Comparison of ENCODE assay signal across 13 cellular contexts in genomic region chr7:22364023-22364422, GRCh38.
"Had no signal": no experiment of that assay in that cellular context is flagged by ENCODE, and none has a peak within 500 bp of the region (broad histone marks: within the 10 kb centered on the region; RNA-seq: fewer than 3 reads in every experiment).

No MANE protein-coding gene starts in this region.

- H3K4me1 ChIP-seq: foreskin keratinocyte had no signal

- H3K27ac ChIP-seq: foreskin keratinocyte had no signal

- ATAC-seq: activated CD4-positive, CD25-positive, alpha-beta regulatory T cell treated with anti-CD3 and anti-CD28 coated beads, Interleukin-2, amount 50 U/mL, for 24 hours; activated naive CD8-positive, alpha-beta T cell treated with anti-CD3 and anti-CD28 coated beads, Interleukin-2, amount 50 U/mL, for 24 hours; activated T-helper 17 cell treated with anti-CD3 and anti-CD28 coated beads, Interleukin-2, amount 50 U/mL, for 72 hours; effector memory CD8-positive, alpha-beta T cell; foreskin keratinocyte; natural killer cell treated with Interleukin-12 subunit alpha and Interleukin-12 subunit beta and Interleukin-15 and Interleukin-18, amount 100 ng/mL, for 72 hours; stimulated activated memory B cell treated with anti-CD40 and anti-IgM and Interleukin-4, amounts not matched to agents 10 μg/mL and 1 μg/mL and 100 μg/mL, for 72 hours had no signal

- DNase-seq: activated naive CD4-positive, alpha-beta T cell treated with Interleukin-2 at 50 U/mL for 16 hours; activated naive CD8-positive, alpha-beta T cell treated with anti-CD3 and anti-CD28 coated beads, Interleukin-2, amount 50 U/mL, for 24 hours; aorta; effector memory CD8-positive, alpha-beta T cell; foreskin keratinocyte; head of caudate nucleus; mesendoderm; retina; stimulated activated CD4-positive, alpha-beta T cell treated with anti-CD3 and anti-CD28 coated beads, Interleukin-2, amount 100 ng/mL, for 48 hours had no signal

- H3K27me3 ChIP-seq: foreskin keratinocyte had no signal
